In genomic region chr16:85026696-85027095, GRCh38 we compare ENCODE assay signal across 8 cellular contexts. TPM values are rescaled to one million over a fixed set of nuclear protein-coding genes. Genes with fewer than 3 reads are reported as not detected.
DNase-seq lines count a peak whose midpoint lies in the region; ATAC-seq, FAIRE-seq and TF ChIP-seq lines count a peak whose summit lies in the region.

No MANE protein-coding gene starts in this region.

- TF ChIP-seq CTCF in cardiac muscle cell (IDR thresholded peaks at IDR 0.05; ENCODE audit: low read depth, low read length): no peak
- no peak for TF ChIP-seq CTCF in K562 (IDR thresholded peaks at IDR 0.05 in 2 of 3, conservative IDR thresholded peaks at IDR 0.05 in 1 of 3; ENCODE audit: insufficient read depth in 2 of 3, low read depth in 1 of 3, low read length in 3 of 3)
- no peak for TF ChIP-seq CTCF in upper lobe of left lung (IDR thresholded peaks at IDR 0.05)
- no peak for TF ChIP-seq CTCF in body of pancreas (IDR thresholded peaks at IDR 0.05)

- TF ChIP-seq EP300 in K562 (IDR thresholded peaks at IDR 0.05; ENCODE audit: low read length) (no peak), upper lobe of left lung (IDR thresholded peaks at IDR 0.05) (peak in 1 of 4 donors; percentile 51)

- peak overlapping the region in 1 of 2 experiments; percentile 63; a peak in 2 of 4 replicates for H3K9ac ChIP-seq in K562 (ENCODE audit: insufficient read depth in 1 of 2, low read depth in 2 of 2, low read length in 2 of 2)

- intact Hi-C loops in left ventricle myocardium superior (cut with micrococcal nuclease): no loop called here
- intact Hi-C loops in K562 (cut with micrococcal nuclease): loop anchor here (5.0 kb wide), 1 partner anchor 61 kb away; no protein-coding TSS in a partner anchor
- intact Hi-C loops in body of pancreas (cut with DNase I): no loop called here

- in situ Hi-C loops in K562 (cut with MboI): no loop called here

- H3K4me1 ChIP-seq in cardiac muscle cell (ENCODE audit: low read depth): peaks cover 6% of the 10 kb centered on the region
- H3K4me1 ChIP-seq in K562 (replicated peaks in 1 of 2; ENCODE audit: control insufficient read depth in 2 of 2, insufficient read depth in 2 of 2, low read length in 2 of 2): peaks cover 33 to 44% of the 10 kb centered on the region in 2 experiments
- H3K4me1 ChIP-seq in mononuclear cell (ENCODE audit: insufficient read depth, low read length): peaks cover 67% of the 10 kb centered on the region
- H3K4me1 ChIP-seq in upper lobe of left lung: peaks cover 24 to 58% (median 36%) of the 10 kb centered on the region in 4 donors
- H3K4me1 ChIP-seq in body of pancreas: peaks cover 33% of the 10 kb centered on the region

- WGBS in K562 (ENCODE audit: insufficient coverage, low coverage, missing lambda C conversion rate): 38% methylated on average over 5 of the region's 5 CpGs
- 39 to 47% methylated on average over 5 of the region's 5 CpGs for WGBS in upper lobe of left lung, 2 donors
- WGBS in body of pancreas, 2 donors: 38 to 42% methylated on average over 5 of the region's 5 CpGs

- TF ChIP-seq POLR2A in K562 (conservative IDR thresholded peaks at IDR 0.05) (no peak), upper lobe of left lung (IDR thresholded peaks at IDR 0.05) (no peak), body of pancreas (IDR thresholded peaks at IDR 0.05) (no peak)

- no peak for ATAC-seq in left ventricle myocardium superior
- no peak for ATAC-seq in K562
- peak in 1 of 2 donors; percentile 79 for ATAC-seq in upper lobe of left lung (ENCODE audit: low FRiP score in 2 of 2)
- ATAC-seq in body of pancreas: no peak

- CTCF ChIA-PET in K562 (lab: Yijun Ruan, JAX; ENCODE audit: low intra/inter-chr PET ratio): no interaction called here

- H3K36me3 ChIP-seq in cardiac muscle cell: no peaks in the 10 kb centered on the region
- no peaks in the 10 kb centered on the region; the same call in 2 of the 3 replicates for H3K36me3 ChIP-seq in K562 (ENCODE audit: control insufficient read depth, insufficient read depth, low read length)
- no peaks in the 10 kb centered on the region for H3K36me3 ChIP-seq in upper lobe of left lung
- H3K36me3 ChIP-seq in body of pancreas (replicated peaks in 1 of 2; ENCODE audit: insufficient read depth in 1 of 2, low read depth in 2 of 2): no peaks in the 10 kb centered on the region

- peak overlapping the region; percentile 80 for H3K4me3 ChIP-seq in cardiac muscle cell
- 0 out of 2 replicates have a peak overlapping the region, but pooled peaks have one; percentile 75 for H3K4me3 ChIP-seq in K562
- H3K4me3 ChIP-seq in mononuclear cell (ENCODE audit: low read length): peak overlapping the region; percentile 84
- H3K4me3 ChIP-seq in upper lobe of left lung: peak overlapping the region; percentile 31 to 95 (median 88)
- H3K4me3 ChIP-seq in body of pancreas: no peak overlapping the region

- no TSS peak for BruUV-seq in K562 (replicated peaks; lab: Mats Ljungman, UMichigan)

- no peak for TF ChIP-seq RAD21 in K562 (CRISPR knock-in tag; conservative IDR thresholded peaks at IDR 0.05 in 1 of 2, IDR thresholded peaks at IDR 0.05 in 1 of 2)

- H3K4me2 ChIP-seq in K562 (ENCODE audit: insufficient read depth, low read length): peak overlapping the region; percentile 72

- peaks cover 4% of the 10 kb centered on the region; the same call in 2 of the 3 replicates for H3K79me2 ChIP-seq in K562 (ENCODE audit: control insufficient read depth, insufficient read depth, low read length)

- H3K9me3 ChIP-seq in cardiac muscle cell (ENCODE audit: low read depth): no peaks in the 10 kb centered on the region
- no peaks in the 10 kb centered on the region for H3K9me3 ChIP-seq in K562 (replicated peaks; ENCODE audit: control insufficient read depth, insufficient read depth, low read depth, low read length)
- H3K9me3 ChIP-seq in mononuclear cell (ENCODE audit: low read depth, low read length): no peaks in the 10 kb centered on the region
- H3K9me3 ChIP-seq in upper lobe of left lung: peaks cover 0 to 4% (median 0%) of the 10 kb centered on the region in 4 donors
- no peaks in the 10 kb centered on the region for H3K9me3 ChIP-seq in body of pancreas

- POLR2A ChIA-PET in K562 (lab: Yijun Ruan, JAX): interaction anchor here (0.6 to 4.5 kb wide), 6 partner anchors 11 to 21 kb away, joined by 3 to 50 read pairs (median 9); partner anchors contain the start of gene ZDHHC7

- DNase-seq in cardiac muscle cell (ENCODE audit: low read depth in 1 of 2, low spot score in 1 of 2) (no peak), left ventricle myocardium superior (no peak), K562 (ENCODE audit: extremely low read depth in 1 of 4, low spot score in 3 of 4) (no peak), upper lobe of left lung (no peak), nucleus accumbens (lab: John Stamatoyannopoulos, UW) (no peak), body of pancreas (no peak), mucosa of gallbladder (ENCODE audit: low spot score) (no peak)

- FAIRE-seq in K562 (lab: Jason Lieb, UNC): no peak

- H4K20me1 ChIP-seq in K562 (replicated peaks; ENCODE audit: control insufficient read depth, insufficient read depth, low read length): no peaks in the 10 kb centered on the region

- no peak overlapping the region for H3K27ac ChIP-seq in cardiac muscle cell
- peak overlapping the region; percentile 53; the same call in 1 of the 3 replicates for H3K27ac ChIP-seq in K562 (ENCODE audit: extremely low read depth, low read depth, low read length)
- H3K27ac ChIP-seq in upper lobe of left lung: peak overlapping the region; percentile 88 to 98 (median 90)
- H3K27ac ChIP-seq in body of pancreas: peak overlapping the region in 2 of 4 donors; percentile 4 to 92

- H3K27me3 ChIP-seq in cardiac muscle cell: no peaks in the 10 kb centered on the region
- H3K27me3 ChIP-seq in K562 (ENCODE audit: control insufficient read depth in 2 of 2, insufficient read depth in 2 of 2, low read length in 2 of 2): no peaks in the 10 kb centered on the region
- no peaks in the 10 kb centered on the region for H3K27me3 ChIP-seq in mononuclear cell (ENCODE audit: insufficient read depth, low read length)
- no peaks in the 10 kb centered on the region for H3K27me3 ChIP-seq in upper lobe of left lung
- H3K27me3 ChIP-seq in body of pancreas: no peaks in the 10 kb centered on the region

- no peaks in the 10 kb centered on the region for H3K9me1 ChIP-seq in K562 (ENCODE audit: control insufficient read depth, insufficient read depth, low read length)

- H2AFZ ChIP-seq in K562 (ENCODE audit: low read depth, low read length): peak overlapping the region; percentile 84; the same call in 1 of the 2 replicates

TF ChIP-seq in K562, 482 proteins besides CTCF, POLR2A, EP300 and RAD21 (continues in another document):
- 0 out of 2 replicates have a peak, but pooled peaks have one; percentile 48 for TF ChIP-seq MIER1 (IDR thresholded peaks at IDR 0.05; ENCODE audit: low read depth)

RNA-seq across cellular contexts. Expression of gene KIAA0513, which starts 0.9 kb away (rescaled TPM):
- total RNA-seq in cardiac muscle cell: 23.4 and 24.6 TPM in 2 replicates
- polyA plus RNA-seq in cardiac muscle cell: 12.8 and 29.1 TPM in 2 replicates
- total RNA-seq in left ventricle myocardium superior: 9.5 TPM
- total RNA-seq in K562 (2011; cell fraction: chromatin; rRNA removed; ENCODE audit: low replicate concordance): 51.3 and 93.2 TPM in 2 replicates
- 39.2 and 39.4 TPM in 2 replicates for total RNA-seq in K562 (2011; cell fraction: nucleolus; rRNA removed)
- 29.0 and 33.3 TPM in 2 replicates for total RNA-seq in K562 (2011; cell fraction: nucleoplasm; rRNA removed)
- total RNA-seq in K562 (2014; rRNA removed): 11.0 and 11.2 TPM in 2 replicates
- 6.1 and 10.3 TPM in 2 replicates for total RNA-seq in K562 (2014; rRNA removed; fragmentation: Illumina TruSeq; extraction: Trizol)
- total RNA-seq in K562 (2015; rRNA removed; fragmentation: Illumina TruSeq; extraction: Trizol): 9.3 and 9.7 TPM in 2 replicates
- total RNA-seq in K562 (2021): 13.7 and 14.7 TPM in 2 replicates
- polyA plus RNA-seq in K562 (2011; rRNA removed): 6.9 and 8.6 TPM in 2 replicates
- 4.0 and 9.6 TPM in 2 replicates for polyA plus RNA-seq in K562 (2011; cell fraction: cytosol; rRNA removed)
- 6.8 and 12.9 TPM in 2 replicates for polyA plus RNA-seq in K562 (2011; cell fraction: nucleus; rRNA removed)
- 10.5 and 13.3 TPM in 2 replicates for polyA plus RNA-seq in K562 (2012)
- 10.1 and 12.6 TPM in 2 replicates for polyA plus RNA-seq in K562 (2014; fragmentation: Illumina TruSeq; extraction: Trizol)
- under 1 TPM; 0.18 to 0.36 TPM for polyA plus RNA-seq in K562 (2014; fragmentation: Nextera tagmentation; extraction: Ambion mirVana)
- polyA plus RNA-seq in K562 (2014; rRNA removed): 9.8 and 10.2 TPM in 2 replicates
- polyA minus RNA-seq in K562 (2011; rRNA and poly(A)+ RNA removed): 7.7 and 17.3 TPM in 2 replicates
- 5.1 and 6.4 TPM in 2 replicates for polyA minus RNA-seq in K562 (2011; cell fraction: cytosol; rRNA and poly(A)+ RNA removed)
- polyA minus RNA-seq in K562 (2011; cell fraction: nucleus; rRNA and poly(A)+ RNA removed): 9.6 and 11.7 TPM in 2 replicates
- 18.4 TPM for total RNA-seq in mononuclear cell
- total RNA-seq in upper lobe of left lung: 10 to 100 TPM; 21.6 to 77.5 (median 37.9) TPM
- total RNA-seq in body of pancreas: 10 to 100 TPM; 23.1 to 71.9 TPM
- 15.5 TPM for total RNA-seq in mucosa of gallbladder

RNA-seq across cellular contexts. Expression of gene ZDHHC7, which starts 15.4 kb away (rescaled TPM):
- total RNA-seq in cardiac muscle cell (65.0 and 70.1 TPM in 2 replicates), left ventricle myocardium superior (37.1 TPM), K562 (2014; rRNA removed) (37.4 and 42.5 TPM in 2 replicates), K562 (2014; rRNA removed; fragmentation: Illumina TruSeq; extraction: Trizol) (37.2 and 38.1 TPM in 2 replicates), K562 (2015; rRNA removed; fragmentation: Illumina TruSeq; extraction: Trizol) (44.5 and 44.6 TPM in 2 replicates), K562 (2021) (45.7 and 47.0 TPM in 2 replicates), mononuclear cell (101 TPM), upper lobe of left lung (100 to 1,000 TPM in 1 of 6 donors, 10 to 100 TPM in 5; 77.4 to 112 (median 92.7) TPM), body of pancreas (10 to 100 TPM; 17.5 to 39.2 TPM), mucosa of gallbladder (56.4 TPM)
- polyA plus RNA-seq in cardiac muscle cell (57.8 and 71.6 TPM in 2 replicates), K562 (2011; rRNA removed) (36.5 and 42.5 TPM in 2 replicates), K562 (2014; fragmentation: Illumina TruSeq; extraction: Trizol) (48.2 and 49.7 TPM in 2 replicates), K562 (2014; fragmentation: Nextera tagmentation; extraction: Ambion mirVana) (1 to 10 TPM; 1.7 to 1.8 TPM), K562 (2014; rRNA removed) (31.3 and 39.8 TPM in 2 replicates)
- total RNA-seq in K562 (2011; cell fraction: chromatin; rRNA removed; ENCODE audit: low replicate concordance): 116 and 182 TPM in 2 replicates
- total RNA-seq in K562 (2011; cell fraction: nucleolus; rRNA removed): 70.2 and 72.6 TPM in 2 replicates
- total RNA-seq in K562 (2011; cell fraction: nucleoplasm; rRNA removed): 82.7 and 89.1 TPM in 2 replicates
- polyA plus RNA-seq in K562 (2011; cell fraction: cytosol; rRNA removed): 43.9 and 59.7 TPM in 2 replicates
- polyA plus RNA-seq in K562 (2011; cell fraction: nucleus; rRNA removed): 78.8 and 96.8 TPM in 2 replicates
- polyA plus RNA-seq in K562 (2012): 37.6 and 39.5 TPM in 2 replicates
- polyA minus RNA-seq in K562 (2011; rRNA and poly(A)+ RNA removed): 22.4 and 22.5 TPM in 2 replicates
- 14.8 and 19.9 TPM in 2 replicates for polyA minus RNA-seq in K562 (2011; cell fraction: cytosol; rRNA and poly(A)+ RNA removed)
- polyA minus RNA-seq in K562 (2011; cell fraction: nucleus; rRNA and poly(A)+ RNA removed): 17.2 and 23.5 TPM in 2 replicates

Comparison
In these comparisons a context has a peak if more than half of its experiments do, and no peak if none do; other contexts are left out.
1. H3K4me3 ChIP-seq: peak in cardiac muscle cell (single experiment), K562 (single experiment), mononuclear cell (single experiment) and upper lobe of left lung (4 of 4); none in body of pancreas (0 of 2).